In genomic region chr16:1075546-1075945, GRCh38 we compare ENCODE assay signal across 24 cellular contexts.
"Had no signal": no experiment of that assay in that cellular context is flagged by ENCODE, and none has a peak within 500 bp of the region (broad histone marks: within the 10 kb centered on the region; RNA-seq: fewer than 3 reads in every experiment).

No MANE protein-coding gene starts in this region.

- H3K4me3 ChIP-seq: esophagus squamous epithelium, mucosa of descending colon, neural progenitor cell, prostate gland, right atrium auricular region, skin epidermis, suprapubic skin had no signal

- H3K9me3 ChIP-seq: esophagus squamous epithelium, mucosa of descending colon, prostate gland, right atrium auricular region, suprapubic skin had no signal

- H3K36me3 ChIP-seq: esophagus squamous epithelium, neural progenitor cell, prostate gland, right atrium auricular region, suprapubic skin had no signal

- ATAC-seq: activated T-helper 17 cell treated with anti-CD3 and anti-CD28 coated beads, Interleukin-2, amount 50 U/mL, for 72 hours; effector memory CD8-positive, alpha-beta T cell; mucosa of descending colon; stimulated activated naive CD8-positive, alpha-beta T cell treated with anti-CD3 and anti-CD28 coated beads, Interleukin-15, amount 100 ng/mL, for 72 hours had no signal

- H3K27ac ChIP-seq: esophagus squamous epithelium, neural progenitor cell, prostate gland, right atrium auricular region, skin epidermis, suprapubic skin had no signal

- DNase-seq: activated CD4-positive, alpha-beta memory T cell treated with anti-CD3 and anti-CD28 coated beads, Interleukin-2, amount 10 ng/mL, durations not matched to agents 7 days and 5 days; activated CD4-positive, alpha-beta T cell treated with anti-CD3 and anti-CD28 coated beads for 48 hours; activated CD4-positive, CD25-positive, alpha-beta regulatory T cell; activated naive CD4-positive, alpha-beta T cell treated with Interleukin-2 at 50 U/mL for 16 hours; activated naive CD8-positive, alpha-beta T cell treated with anti-CD3 and anti-CD28 coated beads, Interleukin-2, amount 10 ng/mL, durations not matched to agents 7 days and 5 days; activated T-cell treated with anti-CD3 and anti-CD28 coated beads, Interleukin-2, amount 50 U/mL, for 1 hour; amygdala; caudate nucleus; effector memory CD8-positive, alpha-beta T cell; esophagus squamous epithelium; immature natural killer cell; kidney glomerular epithelial cell; mesenchymal stem cell; mucosa of descending colon; naive B cell; stimulated activated CD4-positive, alpha-beta T cell treated with anti-CD3 and anti-CD28 coated beads, Interleukin-2, amount 100 ng/mL, for 48 hours; stimulated activated naive CD8-positive, alpha-beta T cell treated with anti-CD3 and anti-CD28 coated beads, Interleukin-15, amount 100 ng/mL, for 72 hours; T-helper 9 cell had no signal
